8 cellular contexts compared by ENCODE assay signal in genomic region chr2:113198048-113198789, GRCh38. TPM values are rescaled to one million over a fixed set of nuclear protein-coding genes. Genes with fewer than 3 reads are reported as not detected.
DNase-seq lines count a peak whose midpoint lies in the region; ATAC-seq and TF ChIP-seq lines count a peak whose summit lies in the region.

No MANE protein-coding gene starts in this region.

- no peaks in the 10 kb centered on the region for H3K27me3 ChIP-seq in kidney epithelial cell (ENCODE audit: control insufficient read depth, insufficient read depth, low read length)
- no peaks in the 10 kb centered on the region for H3K27me3 ChIP-seq in CD8-positive, alpha-beta memory T cell (ENCODE audit: insufficient read depth, low read length, poor library complexity, severe bottlenecking)

- no peak for ATAC-seq in stimulated activated effector memory CD8-positive, alpha-beta T cell treated with anti-CD3 and anti-CD28 coated beads, Interleukin-12 subunit alpha, Interleukin-12 subunit beta, amount 100 ng/mL, for 72 hours
- ATAC-seq in HG03095 (IDR thresholded peaks at IDR 0.05; ENCODE audit: unreplicated experiment), result no peak

- peak overlapping the region; percentile 66; the same call in 1 of the 2 replicates for H3K27ac ChIP-seq in HEK293 (ENCODE audit: extremely low read depth, low read depth, low read length)
- no peak overlapping the region for H3K27ac ChIP-seq in CD8-positive, alpha-beta memory T cell (ENCODE audit: low read depth, low read length)

- in situ Hi-C loops in astrocyte of the cerebellum (cut with HindIII; ENCODE audit: low sequenced_read_pairs), result no loop called here

- peak overlapping the region; percentile 82 for H3K27ac Mint-ChIP-seq in stimulated activated effector memory CD8-positive, alpha-beta T cell treated with anti-CD3 and anti-CD28 coated beads, Interleukin-12 subunit alpha, Interleukin-12 subunit beta, amount 100 ng/mL, for 72 hours
- H3K27ac Mint-ChIP-seq in activated CD4-positive, alpha-beta T cell treated with anti-CD3 and anti-CD28 coated beads, Interleukin-2, amount 10 ng/mL, durations not matched to agents 7 days and 5 days, result no peak overlapping the region
- H3K27ac Mint-ChIP-seq in CD8-positive, alpha-beta memory T cell, result peak overlapping the region in 3 of 8 donors; percentile 25 to 54 (median 42)

- H3K9me3 ChIP-seq in HEK293 (ENCODE audit: control insufficient read depth, insufficient read depth, low read depth, low read length), result no peaks in the 10 kb centered on the region
- no peaks in the 10 kb centered on the region for H3K9me3 ChIP-seq in CD8-positive, alpha-beta memory T cell (ENCODE audit: low read length)

- TF ChIP-seq CTCF in HEK293 (tag by site-specific recombination; IDR thresholded peaks at IDR 0.05), result no peak
- no peak for TF ChIP-seq CTCF in astrocyte of the cerebellum (IDR thresholded peaks at IDR 0.05; ENCODE audit: low read depth, low read length, missing control alignments)
- no peak for TF ChIP-seq CTCF in kidney epithelial cell (IDR thresholded peaks at IDR 0.05; ENCODE audit: insufficient read depth, low read length, poor library complexity, severe bottlenecking)

- no peak for DNase-seq in astrocyte of the cerebellum (ENCODE audit: low read depth)
- no peak for DNase-seq in kidney epithelial cell (ENCODE audit: low read depth)
- DNase-seq in stimulated activated effector memory CD8-positive, alpha-beta T cell treated with anti-CD3 and anti-CD28 coated beads, Interleukin-12 subunit alpha, Interleukin-12 subunit beta, amount 100 ng/mL, for 72 hours (ENCODE audit: low spot score in 2 of 2), result no peak
- no peak for DNase-seq in activated CD4-positive, alpha-beta T cell treated with anti-CD3 and anti-CD28 coated beads, Interleukin-2, amount 10 ng/mL, durations not matched to agents 7 days and 5 days
- DNase-seq in CD8-positive, alpha-beta memory T cell, result no peak
- DNase-seq in GM19240 (ENCODE audit: insufficient read length, low spot score), result no peak

- peaks cover 38% of the 10 kb centered on the region for H3K4me1 Mint-ChIP-seq in stimulated activated effector memory CD8-positive, alpha-beta T cell treated with anti-CD3 and anti-CD28 coated beads, Interleukin-12 subunit alpha, Interleukin-12 subunit beta, amount 100 ng/mL, for 72 hours
- peaks cover 26% of the 10 kb centered on the region for H3K4me1 Mint-ChIP-seq in activated CD4-positive, alpha-beta T cell treated with anti-CD3 and anti-CD28 coated beads, Interleukin-2, amount 10 ng/mL, durations not matched to agents 7 days and 5 days
- H3K4me1 Mint-ChIP-seq in CD8-positive, alpha-beta memory T cell, result peaks cover 9 to 42% (median 14%) of the 10 kb centered on the region in 3 donors

- peaks cover 100% of the 10 kb centered on the region for H3K36me3 Mint-ChIP-seq in stimulated activated effector memory CD8-positive, alpha-beta T cell treated with anti-CD3 and anti-CD28 coated beads, Interleukin-12 subunit alpha, Interleukin-12 subunit beta, amount 100 ng/mL, for 72 hours
- peaks cover 81% of the 10 kb centered on the region for H3K36me3 Mint-ChIP-seq in activated CD4-positive, alpha-beta T cell treated with anti-CD3 and anti-CD28 coated beads, Interleukin-2, amount 10 ng/mL, durations not matched to agents 7 days and 5 days (ENCODE audit: low read depth)
- peaks cover 5 to 95% (median 29%) of the 10 kb centered on the region in 3 donors for H3K36me3 Mint-ChIP-seq in CD8-positive, alpha-beta memory T cell

- CTCF ChIA-PET in HEK293 (lab: Yijun Ruan, JAX), result interaction anchor here (0.5 to 11.8 kb wide), 47 partner anchors 8 to 567 kb away, joined by 3 to 177 read pairs (median 5); partner anchors contain the start of genes IL36RN and PAX8
- CTCF ChIA-PET in activated CD4-positive, alpha-beta T cell treated with anti-CD3 and anti-CD28 coated beads, Interleukin-2, amount 10 ng/mL, durations not matched to agents 7 days and 5 days (lab: Charles Lee), result interaction anchor here (0.6 to 2.8 kb wide), 22 partner anchors 8 to 1214 kb away, joined by 3 to 23 read pairs (median 4); partner anchors contain the start of gene PSD4
- CTCF ChIA-PET in CD8-positive, alpha-beta memory T cell (lab: Charles Lee), result interaction anchor here (0.6 to 18.6 kb wide), 33 partner anchors 8 to 213 kb away, joined by 3 to 470 read pairs (median 4); partner anchors contain the start of gene PSD4

- no peaks in the 10 kb centered on the region for H3K36me3 ChIP-seq in HEK293 (ENCODE audit: control insufficient read depth in 2 of 2, insufficient read depth in 1 of 2, low read length in 2 of 2)
- peaks cover 1% of the 10 kb centered on the region for H3K36me3 ChIP-seq in kidney epithelial cell (ENCODE audit: control insufficient read depth, insufficient read depth, low read length)
- peaks cover 73% of the 10 kb centered on the region for H3K36me3 ChIP-seq in CD8-positive, alpha-beta memory T cell (ENCODE audit: insufficient read depth, low read length)

- POLR2A ChIA-PET in HEK293 (lab: Yijun Ruan, JAX), result interaction anchor here (1.0 to 1.2 kb wide), 2 partner anchors 41 to 42 kb away, joined by 3 to 4 read pairs; no protein-coding TSS in a partner anchor
- POLR2A ChIA-PET in activated CD4-positive, alpha-beta T cell treated with anti-CD3 and anti-CD28 coated beads, Interleukin-2, amount 10 ng/mL, durations not matched to agents 7 days and 5 days (lab: Charles Lee), result no interaction called here
- POLR2A ChIA-PET in CD8-positive, alpha-beta memory T cell (lab: Charles Lee), result interaction anchor here (1.0 to 2.3 kb wide), 6 partner anchors 23 to 62 kb away, joined by 3 to 15 read pairs (median 6); partner anchors contain the start of gene PSD4

- no peak overlapping the region for H3K4me3 Mint-ChIP-seq in stimulated activated effector memory CD8-positive, alpha-beta T cell treated with anti-CD3 and anti-CD28 coated beads, Interleukin-12 subunit alpha, Interleukin-12 subunit beta, amount 100 ng/mL, for 72 hours
- H3K4me3 Mint-ChIP-seq in activated CD4-positive, alpha-beta T cell treated with anti-CD3 and anti-CD28 coated beads, Interleukin-2, amount 10 ng/mL, durations not matched to agents 7 days and 5 days, result no peak overlapping the region
- H3K4me3 Mint-ChIP-seq in CD8-positive, alpha-beta memory T cell, result no peak overlapping the region

- H3K4me1 ChIP-seq in HEK293 (ENCODE audit: control insufficient read depth, insufficient read depth, low read length), result no peaks in the 10 kb centered on the region
- peaks cover 9% of the 10 kb centered on the region for H3K4me1 ChIP-seq in CD8-positive, alpha-beta memory T cell (ENCODE audit: insufficient read depth, low read length)

- H3K27me3 Mint-ChIP-seq in activated CD4-positive, alpha-beta T cell treated with anti-CD3 and anti-CD28 coated beads, Interleukin-2, amount 10 ng/mL, durations not matched to agents 7 days and 5 days, result no peaks in the 10 kb centered on the region
- H3K27me3 Mint-ChIP-seq in CD8-positive, alpha-beta memory T cell, result no peaks in the 10 kb centered on the region

- no peaks in the 10 kb centered on the region for H3K9me3 Mint-ChIP-seq in stimulated activated effector memory CD8-positive, alpha-beta T cell treated with anti-CD3 and anti-CD28 coated beads, Interleukin-12 subunit alpha, Interleukin-12 subunit beta, amount 100 ng/mL, for 72 hours
- no peaks in the 10 kb centered on the region for H3K9me3 Mint-ChIP-seq in activated CD4-positive, alpha-beta T cell treated with anti-CD3 and anti-CD28 coated beads, Interleukin-2, amount 10 ng/mL, durations not matched to agents 7 days and 5 days
- no peaks in the 10 kb centered on the region for H3K9me3 Mint-ChIP-seq in CD8-positive, alpha-beta memory T cell

- peak overlapping the region; percentile 75 for H3K4me3 ChIP-seq in HEK293 (ENCODE audit: low read depth, low read length)
- peak overlapping the region; percentile 74 for H3K4me3 ChIP-seq in astrocyte of the cerebellum (ENCODE audit: low read depth, low read length)
- H3K4me3 ChIP-seq in kidney epithelial cell (ENCODE audit: low read depth, low read length), result peak overlapping the region; percentile 58
- H3K4me3 ChIP-seq in CD8-positive, alpha-beta memory T cell (ENCODE audit: low read length), result no peak overlapping the region

TF ChIP-seq in HEK293, 187 proteins besides CTCF, POLR2A, EP300 and RAD21:
- TF ChIP-seq ZBTB7A (tag by site-specific recombination; IDR thresholded peaks at IDR 0.05; ENCODE audit: low read depth), result no peak
- TF ChIP-seq, protein P1, sequence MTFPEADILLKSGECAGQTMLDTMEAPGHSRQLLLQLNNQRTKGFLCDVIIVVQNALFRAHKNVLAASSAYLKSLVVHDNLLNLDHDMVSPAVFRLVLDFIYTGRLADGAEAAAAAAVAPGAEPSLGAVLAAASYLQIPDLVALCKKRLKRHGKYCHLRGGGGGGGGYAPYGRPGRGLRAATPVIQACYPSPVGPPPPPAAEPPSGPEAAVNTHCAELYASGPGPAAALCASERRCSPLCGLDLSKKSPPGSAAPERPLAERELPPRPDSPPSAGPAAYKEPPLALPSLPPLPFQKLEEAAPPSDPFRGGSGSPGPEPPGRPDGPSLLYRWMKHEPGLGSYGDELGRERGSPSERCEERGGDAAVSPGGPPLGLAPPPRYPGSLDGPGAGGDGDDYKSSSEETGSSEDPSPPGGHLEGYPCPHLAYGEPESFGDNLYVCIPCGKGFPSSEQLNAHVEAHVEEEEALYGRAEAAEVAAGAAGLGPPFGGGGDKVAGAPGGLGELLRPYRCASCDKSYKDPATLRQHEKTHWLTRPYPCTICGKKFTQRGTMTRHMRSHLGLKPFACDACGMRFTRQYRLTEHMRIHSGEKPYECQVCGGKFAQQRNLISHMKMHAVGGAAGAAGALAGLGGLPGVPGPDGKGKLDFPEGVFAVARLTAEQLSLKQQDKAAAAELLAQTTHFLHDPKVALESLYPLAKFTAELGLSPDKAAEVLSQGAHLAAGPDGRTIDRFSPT (tag by site-specific recombination; IDR thresholded peaks at IDR 0.05), result 0 out of 2 replicates have a peak, but pooled peaks have one; percentile 19
- no peak for TF ChIP-seq ZNF223 (tag by site-specific recombination; IDR thresholded peaks at IDR 0.05)
- TF ChIP-seq ZNF175 (tag by site-specific recombination; IDR thresholded peaks at IDR 0.05), result no peak

RNA-seq across cellular contexts. Expression of gene PSD4, which starts 24.4 kb away (rescaled TPM):
- total RNA-seq in kidney epithelial cell, result 12.1 and 13.9 TPM in 2 replicates
- 100 to 1,000 TPM; 329 to 335 TPM for total RNA-seq in activated CD4-positive, alpha-beta T cell treated with anti-CD3 and anti-CD28 coated beads, Interleukin-2, amount 10 ng/mL, durations not matched to agents 7 days and 5 days
- 100 to 1,000 TPM; 192 to 193 TPM for total RNA-seq in CD8-positive, alpha-beta memory T cell
- polyA plus RNA-seq in CD8-positive, alpha-beta memory T cell, result 42.1 TPM

Comparison
In these comparisons a context has a peak if more than half of its experiments do, and no peak if none do; other contexts are left out.
1. RNA of gene PSD4, which starts 24.4 kb away (total RNA-seq): 329 to 335 TPM in activated CD4-positive, alpha-beta T cell treated with anti-CD3 and anti-CD28 coated beads, Interleukin-2, amount 10 ng/mL, durations not matched to agents 7 days and 5 days and 192 to 193 TPM in CD8-positive, alpha-beta memory T cell; 12.1 to 13.9 TPM in kidney epithelial cell; every median in the first group is over 10 times any median in the second.